1 cellular context compared by ENCODE assay signal in genomic region chr7:22442887-22443369, GRCh38.
TF ChIP-seq lines count a peak whose summit lies in the region.

No MANE protein-coding gene starts in this region.

TF ChIP-seq in HepG2, 621 proteins besides CTCF, POLR2A, EP300 and RAD21 (continued from another document and continues in another):
- TF ChIP-seq, protein P1, sequence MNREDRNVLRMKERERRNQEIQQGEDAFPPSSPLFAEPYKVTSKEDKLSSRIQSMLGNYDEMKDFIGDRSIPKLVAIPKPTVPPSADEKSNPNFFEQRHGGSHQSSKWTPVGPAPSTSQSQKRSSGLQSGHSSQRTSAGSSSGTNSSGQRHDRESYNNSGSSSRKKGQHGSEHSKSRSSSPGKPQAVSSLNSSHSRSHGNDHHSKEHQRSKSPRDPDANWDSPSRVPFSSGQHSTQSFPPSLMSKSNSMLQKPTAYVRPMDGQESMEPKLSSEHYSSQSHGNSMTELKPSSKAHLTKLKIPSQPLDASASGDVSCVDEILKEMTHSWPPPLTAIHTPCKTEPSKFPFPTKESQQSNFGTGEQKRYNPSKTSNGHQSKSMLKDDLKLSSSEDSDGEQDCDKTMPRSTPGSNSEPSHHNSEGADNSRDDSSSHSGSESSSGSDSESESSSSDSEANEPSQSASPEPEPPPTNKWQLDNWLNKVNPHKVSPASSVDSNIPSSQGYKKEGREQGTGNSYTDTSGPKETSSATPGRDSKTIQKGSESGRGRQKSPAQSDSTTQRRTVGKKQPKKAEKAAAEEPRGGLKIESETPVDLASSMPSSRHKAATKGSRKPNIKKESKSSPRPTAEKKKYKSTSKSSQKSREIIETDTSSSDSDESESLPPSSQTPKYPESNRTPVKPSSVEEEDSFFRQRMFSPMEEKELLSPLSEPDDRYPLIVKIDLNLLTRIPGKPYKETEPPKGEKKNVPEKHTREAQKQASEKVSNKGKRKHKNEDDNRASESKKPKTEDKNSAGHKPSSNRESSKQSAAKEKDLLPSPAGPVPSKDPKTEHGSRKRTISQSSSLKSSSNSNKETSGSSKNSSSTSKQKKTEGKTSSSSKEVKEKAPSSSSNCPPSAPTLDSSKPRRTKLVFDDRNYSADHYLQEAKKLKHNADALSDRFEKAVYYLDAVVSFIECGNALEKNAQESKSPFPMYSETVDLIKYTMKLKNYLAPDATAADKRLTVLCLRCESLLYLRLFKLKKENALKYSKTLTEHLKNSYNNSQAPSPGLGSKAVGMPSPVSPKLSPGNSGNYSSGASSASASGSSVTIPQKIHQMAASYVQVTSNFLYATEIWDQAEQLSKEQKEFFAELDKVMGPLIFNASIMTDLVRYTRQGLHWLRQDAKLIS (CRISPR knock-in tag; IDR thresholded peaks at IDR 0.05): no peak
- TF ChIP-seq, protein P2, sequence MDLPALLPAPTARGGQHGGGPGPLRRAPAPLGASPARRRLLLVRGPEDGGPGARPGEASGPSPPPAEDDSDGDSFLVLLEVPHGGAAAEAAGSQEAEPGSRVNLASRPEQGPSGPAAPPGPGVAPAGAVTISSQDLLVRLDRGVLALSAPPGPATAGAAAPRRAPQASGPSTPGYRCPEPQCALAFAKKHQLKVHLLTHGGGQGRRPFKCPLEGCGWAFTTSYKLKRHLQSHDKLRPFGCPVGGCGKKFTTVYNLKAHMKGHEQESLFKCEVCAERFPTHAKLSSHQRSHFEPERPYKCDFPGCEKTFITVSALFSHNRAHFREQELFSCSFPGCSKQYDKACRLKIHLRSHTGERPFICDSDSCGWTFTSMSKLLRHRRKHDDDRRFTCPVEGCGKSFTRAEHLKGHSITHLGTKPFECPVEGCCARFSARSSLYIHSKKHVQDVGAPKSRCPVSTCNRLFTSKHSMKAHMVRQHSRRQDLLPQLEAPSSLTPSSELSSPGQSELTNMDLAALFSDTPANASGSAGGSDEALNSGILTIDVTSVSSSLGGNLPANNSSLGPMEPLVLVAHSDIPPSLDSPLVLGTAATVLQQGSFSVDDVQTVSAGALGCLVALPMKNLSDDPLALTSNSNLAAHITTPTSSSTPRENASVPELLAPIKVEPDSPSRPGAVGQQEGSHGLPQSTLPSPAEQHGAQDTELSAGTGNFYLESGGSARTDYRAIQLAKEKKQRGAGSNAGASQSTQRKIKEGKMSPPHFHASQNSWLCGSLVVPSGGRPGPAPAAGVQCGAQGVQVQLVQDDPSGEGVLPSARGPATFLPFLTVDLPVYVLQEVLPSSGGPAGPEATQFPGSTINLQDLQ (CRISPR knock-in tag; IDR thresholded peaks at IDR 0.05): no peak
- TF ChIP-seq ZFP82 (CRISPR knock-in tag; IDR thresholded peaks at IDR 0.05; ENCODE audit: borderline replicate concordance): peak; percentile 56; the same call in 1 of the 2 replicates
- TF ChIP-seq, protein P3, sequence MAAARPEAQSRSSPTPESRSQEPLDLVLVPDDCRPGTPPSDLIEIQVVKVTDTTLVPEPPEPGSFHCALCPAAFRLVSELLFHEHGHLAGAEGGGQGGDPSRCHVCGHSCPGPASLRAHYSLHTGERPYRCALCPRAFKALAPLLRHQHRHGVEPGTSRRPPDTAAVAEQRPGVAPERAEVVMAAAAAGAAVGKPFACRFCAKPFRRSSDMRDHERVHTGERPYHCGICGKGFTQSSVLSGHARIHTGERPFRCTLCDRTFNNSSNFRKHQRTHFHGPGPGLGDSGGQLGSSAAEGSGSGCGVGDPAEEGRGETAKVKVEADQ (CRISPR knock-in tag; IDR thresholded peaks at IDR 0.05; ENCODE audit: borderline replicate concordance): no peak
- TF ChIP-seq XBP1 (CRISPR knock-in tag; IDR thresholded peaks at IDR 0.05): no peak
- TF ChIP-seq ZNF780A (CRISPR knock-in tag; IDR thresholded peaks at IDR 0.05): no peak
- TF ChIP-seq ZNF766 (CRISPR knock-in tag; IDR thresholded peaks at IDR 0.05; ENCODE audit: borderline replicate concordance): no peak
- TF ChIP-seq MAFK (conservative IDR thresholded peaks at IDR 0.05 in 1 of 2, IDR thresholded peaks at IDR 0.05 in 1 of 2; ENCODE audit: low read length in 2 of 2): no peak
- TF ChIP-seq NPAS2 (CRISPR knock-in tag; IDR thresholded peaks at IDR 0.05; ENCODE audit: borderline replicate concordance): no peak
- no peak for TF ChIP-seq ZNF292 (CRISPR knock-in tag; IDR thresholded peaks at IDR 0.05; ENCODE audit: borderline replicate concordance, low read depth)
- TF ChIP-seq ELF1 (CRISPR knock-in tag; IDR thresholded peaks at IDR 0.05): no peak
- no peak for TF ChIP-seq TEAD3 (CRISPR knock-in tag; optimal IDR thresholded peaks at IDR 0.05; ENCODE audit: borderline replicate concordance)
- no peak for TF ChIP-seq ZNF143 (CRISPR knock-in tag; IDR thresholded peaks at IDR 0.05)
- TF ChIP-seq, protein P4, sequence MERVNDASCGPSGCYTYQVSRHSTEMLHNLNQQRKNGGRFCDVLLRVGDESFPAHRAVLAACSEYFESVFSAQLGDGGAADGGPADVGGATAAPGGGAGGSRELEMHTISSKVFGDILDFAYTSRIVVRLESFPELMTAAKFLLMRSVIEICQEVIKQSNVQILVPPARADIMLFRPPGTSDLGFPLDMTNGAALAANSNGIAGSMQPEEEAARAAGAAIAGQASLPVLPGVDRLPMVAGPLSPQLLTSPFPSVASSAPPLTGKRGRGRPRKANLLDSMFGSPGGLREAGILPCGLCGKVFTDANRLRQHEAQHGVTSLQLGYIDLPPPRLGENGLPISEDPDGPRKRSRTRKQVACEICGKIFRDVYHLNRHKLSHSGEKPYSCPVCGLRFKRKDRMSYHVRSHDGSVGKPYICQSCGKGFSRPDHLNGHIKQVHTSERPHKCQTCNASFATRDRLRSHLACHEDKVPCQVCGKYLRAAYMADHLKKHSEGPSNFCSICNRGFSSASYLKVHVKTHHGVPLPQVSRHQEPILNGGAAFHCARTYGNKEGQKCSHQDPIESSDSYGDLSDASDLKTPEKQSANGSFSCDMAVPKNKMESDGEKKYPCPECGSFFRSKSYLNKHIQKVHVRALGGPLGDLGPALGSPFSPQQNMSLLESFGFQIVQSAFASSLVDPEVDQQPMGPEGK (CRISPR knock-in tag; IDR thresholded peaks at IDR 0.05): no peak
- 0 out of 2 replicates have a peak, but pooled peaks have one; percentile 15 for TF ChIP-seq MEIS1 (CRISPR knock-in tag; IDR thresholded peaks at IDR 0.05; ENCODE audit: borderline replicate concordance)
- TF ChIP-seq ZNF256 (CRISPR knock-in tag; conservative IDR thresholded peaks at IDR 0.05): no peak
- TF ChIP-seq NFIB (CRISPR knock-in tag; IDR thresholded peaks at IDR 0.05; ENCODE audit: borderline replicate concordance): no peak
- TF ChIP-seq ZBTB2 (CRISPR knock-in tag; IDR thresholded peaks at IDR 0.05; ENCODE audit: low read depth): no peak
- no peak for TF ChIP-seq SRF (IDR thresholded peaks at IDR 0.05; ENCODE audit: low read depth, low read length)
- TF ChIP-seq MED8 (CRISPR knock-in tag; IDR thresholded peaks at IDR 0.05; ENCODE audit: insufficient replicate concordance): no peak
- no peak for TF ChIP-seq ZNF556 (CRISPR knock-in tag; IDR thresholded peaks at IDR 0.05; ENCODE audit: borderline replicate concordance)
- TF ChIP-seq, protein P5, sequence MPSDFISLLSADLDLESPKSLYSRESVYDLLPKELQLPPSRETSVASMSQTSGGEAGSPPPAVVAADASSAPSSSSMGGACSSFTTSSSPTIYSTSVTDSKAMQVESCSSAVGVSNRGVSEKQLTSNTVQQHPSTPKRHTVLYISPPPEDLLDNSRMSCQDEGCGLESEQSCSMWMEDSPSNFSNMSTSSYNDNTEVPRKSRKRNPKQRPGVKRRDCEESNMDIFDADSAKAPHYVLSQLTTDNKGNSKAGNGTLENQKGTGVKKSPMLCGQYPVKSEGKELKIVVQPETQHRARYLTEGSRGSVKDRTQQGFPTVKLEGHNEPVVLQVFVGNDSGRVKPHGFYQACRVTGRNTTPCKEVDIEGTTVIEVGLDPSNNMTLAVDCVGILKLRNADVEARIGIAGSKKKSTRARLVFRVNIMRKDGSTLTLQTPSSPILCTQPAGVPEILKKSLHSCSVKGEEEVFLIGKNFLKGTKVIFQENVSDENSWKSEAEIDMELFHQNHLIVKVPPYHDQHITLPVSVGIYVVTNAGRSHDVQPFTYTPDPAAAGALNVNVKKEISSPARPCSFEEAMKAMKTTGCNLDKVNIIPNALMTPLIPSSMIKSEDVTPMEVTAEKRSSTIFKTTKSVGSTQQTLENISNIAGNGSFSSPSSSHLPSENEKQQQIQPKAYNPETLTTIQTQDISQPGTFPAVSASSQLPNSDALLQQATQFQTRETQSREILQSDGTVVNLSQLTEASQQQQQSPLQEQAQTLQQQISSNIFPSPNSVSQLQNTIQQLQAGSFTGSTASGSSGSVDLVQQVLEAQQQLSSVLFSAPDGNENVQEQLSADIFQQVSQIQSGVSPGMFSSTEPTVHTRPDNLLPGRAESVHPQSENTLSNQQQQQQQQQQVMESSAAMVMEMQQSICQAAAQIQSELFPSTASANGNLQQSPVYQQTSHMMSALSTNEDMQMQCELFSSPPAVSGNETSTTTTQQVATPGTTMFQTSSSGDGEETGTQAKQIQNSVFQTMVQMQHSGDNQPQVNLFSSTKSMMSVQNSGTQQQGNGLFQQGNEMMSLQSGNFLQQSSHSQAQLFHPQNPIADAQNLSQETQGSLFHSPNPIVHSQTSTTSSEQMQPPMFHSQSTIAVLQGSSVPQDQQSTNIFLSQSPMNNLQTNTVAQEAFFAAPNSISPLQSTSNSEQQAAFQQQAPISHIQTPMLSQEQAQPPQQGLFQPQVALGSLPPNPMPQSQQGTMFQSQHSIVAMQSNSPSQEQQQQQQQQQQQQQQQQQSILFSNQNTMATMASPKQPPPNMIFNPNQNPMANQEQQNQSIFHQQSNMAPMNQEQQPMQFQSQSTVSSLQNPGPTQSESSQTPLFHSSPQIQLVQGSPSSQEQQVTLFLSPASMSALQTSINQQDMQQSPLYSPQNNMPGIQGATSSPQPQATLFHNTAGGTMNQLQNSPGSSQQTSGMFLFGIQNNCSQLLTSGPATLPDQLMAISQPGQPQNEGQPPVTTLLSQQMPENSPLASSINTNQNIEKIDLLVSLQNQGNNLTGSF (CRISPR knock-in tag; IDR thresholded peaks at IDR 0.05): no peak
- no peak for TF ChIP-seq BCLAF1 (IDR thresholded peaks at IDR 0.05)
- no peak for TF ChIP-seq GTF2F1 (IDR thresholded peaks at IDR 0.05; ENCODE audit: low read length)
- no peak for TF ChIP-seq STAT5B (CRISPR knock-in tag; IDR thresholded peaks at IDR 0.05)
- TF ChIP-seq ELF4 (CRISPR knock-in tag; IDR thresholded peaks at IDR 0.05; ENCODE audit: borderline replicate concordance): 0 out of 2 replicates have a peak, but pooled peaks have one; percentile 8
- no peak for TF ChIP-seq PREB (CRISPR knock-in tag; IDR thresholded peaks at IDR 0.05)
- peak; percentile 56; the same call in 1 of the 2 replicates for TF ChIP-seq ZNF816 (CRISPR knock-in tag; IDR thresholded peaks at IDR 0.05; ENCODE audit: borderline replicate concordance)
- 0 out of 2 replicates have a peak, but pooled peaks have one; percentile 10 for TF ChIP-seq ZNF101 (CRISPR knock-in tag; IDR thresholded peaks at IDR 0.05; ENCODE audit: borderline replicate concordance, low read depth)
- TF ChIP-seq ZNF317 (CRISPR knock-in tag; IDR thresholded peaks at IDR 0.05): no peak
- TF ChIP-seq, protein P6, sequence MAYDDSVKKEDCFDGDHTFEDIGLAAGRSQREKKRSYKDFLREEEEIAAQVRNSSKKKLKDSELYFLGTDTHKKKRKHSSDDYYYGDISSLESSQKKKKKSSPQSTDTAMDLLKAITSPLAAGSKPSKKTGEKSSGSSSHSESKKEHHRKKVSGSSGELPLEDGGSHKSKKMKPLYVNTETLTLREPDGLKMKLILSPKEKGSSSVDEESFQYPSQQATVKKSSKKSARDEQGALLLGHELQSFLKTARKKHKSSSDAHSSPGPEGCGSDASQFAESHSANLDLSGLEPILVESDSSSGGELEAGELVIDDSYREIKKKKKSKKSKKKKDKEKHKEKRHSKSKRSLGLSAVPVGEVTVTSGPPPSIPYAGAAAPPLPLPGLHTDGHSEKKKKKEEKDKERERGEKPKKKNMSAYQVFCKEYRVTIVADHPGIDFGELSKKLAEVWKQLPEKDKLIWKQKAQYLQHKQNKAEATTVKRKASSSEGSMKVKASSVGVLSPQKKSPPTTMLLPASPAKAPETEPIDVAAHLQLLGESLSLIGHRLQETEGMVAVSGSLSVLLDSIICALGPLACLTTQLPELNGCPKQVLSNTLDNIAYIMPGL (CRISPR knock-in tag; IDR thresholded peaks at IDR 0.05; ENCODE audit: borderline replicate concordance in 1 of 2, low read depth in 1 of 2): 0 out of 4 replicates have a peak, but pooled peaks of 1 of the 2 experiments have one; percentile 2
- TF ChIP-seq MAFG (CRISPR knock-in tag; IDR thresholded peaks at IDR 0.05): no peak
- TF ChIP-seq GLI4 (CRISPR knock-in tag; IDR thresholded peaks at IDR 0.05; ENCODE audit: borderline replicate concordance): no peak
- TF ChIP-seq NFKB2 (CRISPR knock-in tag; IDR thresholded peaks at IDR 0.05; ENCODE audit: borderline replicate concordance): no peak
- no peak for TF ChIP-seq TOE1 (CRISPR knock-in tag; IDR thresholded peaks at IDR 0.05)
- TF ChIP-seq RARA (CRISPR knock-in tag; IDR thresholded peaks at IDR 0.05): no peak
